In genomic region chr11:44634401-44635281, GRCh38 we compare ENCODE assay signal across 8 cellular contexts.
DNase-seq lines count a peak whose midpoint lies in the region; ATAC-seq and TF ChIP-seq lines count a peak whose summit lies in the region.

No MANE protein-coding gene starts in this region.

- WGBS in SK-N-SH (ENCODE audit: low lambda C conversion rate): 24% methylated on average over 18 of the region's 24 CpGs

- no peaks in the 10 kb centered on the region for H3F3A ChIP-seq in SK-N-SH (replicated peaks; ENCODE audit: insufficient read depth)

- no peak overlapping the region for H2AFZ ChIP-seq in SK-N-SH (ENCODE audit: low read depth)

- H3K27me3 ChIP-seq in SK-N-SH (ENCODE audit: insufficient read depth): peaks cover 3% of the 10 kb centered on the region; the same call in 1 of the 2 replicates

- H3K4me3 ChIP-seq in HFF-Myc (replicated peaks; ENCODE audit: low read depth, low read length) (no peak overlapping the region), SK-N-SH (ENCODE audit: low read depth in 2 of 2, low read length in 1 of 2) (peak overlapping the region; percentile 1 to 10; a peak in 1 of 4 replicates)

- ATAC-seq in GM21737 (IDR thresholded peaks at IDR 0.05; ENCODE audit: unreplicated experiment): no peak

- TF ChIP-seq CTCF in HFF-Myc (IDR thresholded peaks at IDR 0.05; ENCODE audit: low read depth, low read length, missing control alignments) (no peak), SK-N-SH (IDR thresholded peaks at IDR 0.05) (no peak)

- H3K4me1 ChIP-seq in SK-N-SH (ENCODE audit: control insufficient read depth in 1 of 2, insufficient read depth in 2 of 2, low read depth in 1 of 2, low read length in 1 of 2): peaks cover 5 to 20% of the 10 kb centered on the region in 2 experiments; a peak in 2 of 4 replicates

- TF ChIP-seq EP300 in SK-N-SH (IDR thresholded peaks at IDR 0.05; ENCODE audit: borderline replicate concordance in 1 of 2, low read depth in 1 of 2, low read length in 1 of 2): no peak; a peak in 1 of 4 replicates

- DNase-seq in AG08396 (ENCODE audit: low spot score) (peak; percentile 68), HFF-Myc (ENCODE audit: extremely low read depth, low read depth) (peak; percentile 15), SK-N-SH (peak; percentile 90), globus pallidus (ENCODE audit: low spot score) (peak; percentile 93), pons (ENCODE audit: low spot score) (peak; percentile 91), cerebellum (ENCODE audit: low spot score) (no peak)
- no peak for DNase-seq in stimulated activated naive CD4-positive, alpha-beta T cell treated with Interleukin-2 at 50 U/mL for 16 hours (lab: John Stamatoyannopoulos, UW)

- H3K27ac ChIP-seq in SK-N-SH (ENCODE audit: low read depth in 2 of 2, low read length in 1 of 2): peak overlapping the region in 1 of 2 experiments; percentile 80; a peak in 2 of 4 replicates

- H4K20me1 ChIP-seq in SK-N-SH (ENCODE audit: insufficient read depth): no peaks in the 10 kb centered on the region

- CTCF ChIA-PET in SK-N-SH (lab: Yijun Ruan, JAX): interaction anchor here (0.7 to 3.6 kb wide), 21 partner anchors 13 to 302 kb away, joined by 3 to 30 read pairs (median 5); no protein-coding TSS in a partner anchor

- H3K36me3 ChIP-seq in SK-N-SH (replicated peaks in 1 of 2; ENCODE audit: control insufficient read depth in 1 of 2, insufficient read depth in 2 of 2, low read length in 1 of 2): no peaks in the 10 kb centered on the region

- no peak; the same call in 1 of the 2 replicates for TF ChIP-seq RAD21 in SK-N-SH (IDR thresholded peaks at IDR 0.05; ENCODE audit: low read length)

- H3K4me2 ChIP-seq in SK-N-SH: peak overlapping the region; percentile 74

- H3K9ac ChIP-seq in SK-N-SH: no peak overlapping the region

- H3K79me2 ChIP-seq in SK-N-SH (ENCODE audit: insufficient read depth): no peaks in the 10 kb centered on the region

- H3K9me2 ChIP-seq in SK-N-SH: no peaks in the 10 kb centered on the region

- H3K9me3 ChIP-seq in SK-N-SH: no peaks in the 10 kb centered on the region

- POLR2A ChIA-PET in SK-N-SH (lab: Yijun Ruan, JAX): interaction anchor here (0.9 to 1.5 kb wide), 6 partner anchors 26 to 121 kb away, joined by 3 to 10 read pairs (median 3); no protein-coding TSS in a partner anchor

TF ChIP-seq in SK-N-SH, 30 proteins besides CTCF, POLR2A, EP300 and RAD21 (continues in another document):
- TF ChIP-seq RXRA (IDR thresholded peaks at IDR 0.05; ENCODE audit: borderline replicate concordance, low read depth): peak; percentile 86; the same call in 1 of the 2 replicates
- TF ChIP-seq, protein P1, sequence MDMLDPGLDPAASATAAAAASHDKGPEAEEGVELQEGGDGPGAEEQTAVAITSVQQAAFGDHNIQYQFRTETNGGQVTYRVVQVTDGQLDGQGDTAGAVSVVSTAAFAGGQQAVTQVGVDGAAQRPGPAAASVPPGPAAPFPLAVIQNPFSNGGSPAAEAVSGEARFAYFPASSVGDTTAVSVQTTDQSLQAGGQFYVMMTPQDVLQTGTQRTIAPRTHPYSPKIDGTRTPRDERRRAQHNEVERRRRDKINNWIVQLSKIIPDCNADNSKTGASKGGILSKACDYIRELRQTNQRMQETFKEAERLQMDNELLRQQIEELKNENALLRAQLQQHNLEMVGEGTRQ (IDR thresholded peaks at IDR 0.05; ENCODE audit: borderline replicate concordance, low read depth, low read length): no peak
- peak; percentile 39; the same call in 1 of the 2 replicates for TF ChIP-seq JUND (IDR thresholded peaks at IDR 0.05)
- peak; percentile 59; the same call in 1 of the 2 replicates for TF ChIP-seq PBX3 (IDR thresholded peaks at IDR 0.05)
- TF ChIP-seq FOXJ3 (CRISPR knock-in tag; IDR thresholded peaks at IDR 0.05): no peak
- no peak for TF ChIP-seq ZBTB33 (IDR thresholded peaks at IDR 0.05; ENCODE audit: borderline replicate concordance, low read depth)
- TF ChIP-seq CHD2 (IDR thresholded peaks at IDR 0.05; ENCODE audit: low read length, partially characterized antibody): peak; percentile 77
- no peak for TF ChIP-seq FOXM1 (IDR thresholded peaks at IDR 0.05; ENCODE audit: low read depth)
- no peak for TF ChIP-seq MXI1 (IDR thresholded peaks at IDR 0.05; ENCODE audit: low read depth, low read length)
- peak; percentile 27; the same call in 1 of the 2 replicates for TF ChIP-seq TCF12 (IDR thresholded peaks at IDR 0.05)
- no peak for TF ChIP-seq GATA2 (CRISPR knock-in tag; IDR thresholded peaks at IDR 0.05)
- no peak for TF ChIP-seq NRF1 (IDR thresholded peaks at IDR 0.05; ENCODE audit: low read depth, low read length)
- no peak for TF ChIP-seq SIN3A (IDR thresholded peaks at IDR 0.05; ENCODE audit: borderline replicate concordance, low read depth, low read length)
- no peak for TF ChIP-seq MEF2A (IDR thresholded peaks at IDR 0.05; ENCODE audit: borderline replicate concordance, low read depth)
- TF ChIP-seq RCOR1 (IDR thresholded peaks at IDR 0.05; ENCODE audit: low read length): no peak
- no peak for TF ChIP-seq TAF1 (IDR thresholded peaks at IDR 0.05; ENCODE audit: borderline replicate concordance, low read depth, low read length)
- no peak for TF ChIP-seq EZH2phosphoT487 (IDR thresholded peaks at IDR 0.05; ENCODE audit: borderline replicate concordance, low read depth)
- no peak for TF ChIP-seq RFX5 (IDR thresholded peaks at IDR 0.05; ENCODE audit: low read length)
- no peak for TF ChIP-seq ELF1 (IDR thresholded peaks at IDR 0.05)
- no peak for TF ChIP-seq TEAD4 (IDR thresholded peaks at IDR 0.05; ENCODE audit: borderline replicate concordance, insufficient read depth)
- TF ChIP-seq REST (IDR thresholded peaks at IDR 0.05; ENCODE audit: low read depth, low read length): no peak
- TF ChIP-seq YY1 (IDR thresholded peaks at IDR 0.05; ENCODE audit: low read depth): no peak
- TF ChIP-seq USF1 (IDR thresholded peaks at IDR 0.05; ENCODE audit: borderline replicate concordance, low read depth): no peak
- no peak for TF ChIP-seq MAX (IDR thresholded peaks at IDR 0.05; ENCODE audit: low read depth)
- no peak for TF ChIP-seq SMC3 (IDR thresholded peaks at IDR 0.05; ENCODE audit: low read depth, low read length)

Comparison
In these comparisons a context has a peak if more than half of its experiments do, and no peak if none do; other contexts are left out.
1. DNase-seq: peak in AG08396 (single experiment), HFF-Myc (single experiment), SK-N-SH (single experiment), globus pallidus (single experiment) and pons (single experiment); none in stimulated activated naive CD4-positive, alpha-beta T cell treated with Interleukin-2 at 50 U/mL for 16 hours (single experiment) and cerebellum (single experiment).